ENCODE assay signal across 15 cellular contexts in the genomic region with DNA sequence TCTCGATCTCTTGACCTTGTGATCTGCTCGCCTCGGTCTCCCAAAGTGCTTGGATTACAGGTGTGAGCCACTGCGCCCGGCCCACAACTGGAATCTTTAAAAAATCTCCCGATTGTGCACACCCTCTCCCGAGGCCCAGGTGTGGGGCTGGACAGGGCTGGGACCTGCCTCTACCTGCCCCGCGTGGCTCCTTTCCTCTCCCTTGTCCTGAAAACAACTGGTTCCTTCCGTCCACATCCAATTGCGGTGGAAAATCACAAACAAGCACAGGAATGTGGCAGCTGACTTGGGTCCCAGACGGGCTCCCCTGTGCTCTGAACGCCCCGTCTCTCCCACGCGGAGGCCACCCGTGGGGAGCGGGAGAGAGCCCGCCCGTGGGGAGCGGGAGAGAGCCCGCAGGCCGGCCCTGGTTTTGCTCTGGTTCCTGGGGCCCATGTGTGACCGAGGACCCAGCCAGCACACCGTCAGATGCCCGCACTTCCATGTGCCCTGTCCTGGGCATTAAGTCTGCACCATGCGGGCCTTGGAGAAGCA. TPM values are rescaled to one million over a fixed set of nuclear protein-coding genes. Genes with fewer than 3 reads are reported as not detected.
DNase-seq lines count a peak whose midpoint lies in the region; ATAC-seq and TF ChIP-seq lines count a peak whose summit lies in the region.
"Had no signal": no experiment of that assay in that cellular context is flagged by ENCODE, and none has a peak within 500 bp of the region (broad histone marks: within the 10 kb centered on the region; RNA-seq: fewer than 3 reads in every experiment).

No MANE protein-coding gene starts in this region.

- H3K14ac ChIP-seq in trophoblast cell (ENCODE audit: low read length), result peak overlapping the region; percentile 94

- peaks cover 19% of the 10 kb centered on the region for H3K79me2 ChIP-seq in trophoblast cell (ENCODE audit: control insufficient read depth, insufficient read depth, low read length, poor library complexity)

- H2AFZ ChIP-seq in trophoblast cell (ENCODE audit: insufficient read depth, low read length, poor library complexity), result peak overlapping the region; percentile 70

- peak overlapping the region; percentile 10 for H4K12ac ChIP-seq in trophoblast cell (ENCODE audit: low read depth, low read length)

- H2AK5ac ChIP-seq in trophoblast cell (ENCODE audit: low read length), result peak overlapping the region; percentile 87

- peak overlapping the region; percentile 83 for H3K4me3 ChIP-seq in left ventricle myocardium inferior
- H3K4me3 ChIP-seq in right cardiac atrium (ENCODE audit: low read length), result no peak overlapping the region
- H3K4me3 ChIP-seq in trophoblast cell (ENCODE audit: low read depth, low read length), result no peak overlapping the region
- no peak overlapping the region for H3K4me3 ChIP-seq in A673 (ENCODE audit: low read depth, low read length, poor library complexity, severe bottlenecking)
- H3K4me3 ChIP-seq: GM12878 had no signal

- peak overlapping the region; percentile 88 for H2BK5ac ChIP-seq in trophoblast cell (ENCODE audit: low read depth, low read length, poor library complexity)

- peak overlapping the region; percentile 95 for H2BK12ac ChIP-seq in trophoblast cell (ENCODE audit: low read length)

- 78% methylated on average over 27 of the region's 27 CpGs for WGBS in right cardiac atrium
- WGBS in trophoblast cell (ENCODE audit: extremely low coverage, insufficient coverage, insufficient read length), result no CpG with 5 or more reads among the region's 27 CpGs

- H3K9me3 ChIP-seq in left ventricle myocardium inferior (replicated peaks), result no peaks in the 10 kb centered on the region
- H3K9me3 ChIP-seq in right cardiac atrium (ENCODE audit: control insufficient read depth, low read length), result no peaks in the 10 kb centered on the region
- H3K9me3 ChIP-seq in trophoblast cell (ENCODE audit: insufficient read depth, low read depth, low read length), result peaks cover 3% of the 10 kb centered on the region
- no peaks in the 10 kb centered on the region for H3K9me3 ChIP-seq in A673 (ENCODE audit: low read depth, low read length, poor library complexity, severe bottlenecking)

- H3K27ac ChIP-seq in left ventricle myocardium inferior (replicated peaks), result peak overlapping the region; percentile 98
- H3K27ac ChIP-seq in right cardiac atrium (ENCODE audit: low read length), result peak overlapping the region; percentile 98
- H3K27ac ChIP-seq in trophoblast cell (ENCODE audit: low read depth, low read length), result peak overlapping the region; percentile 95
- no peak overlapping the region for H3K27ac ChIP-seq in A673 (ENCODE audit: low read depth, low read length, poor library complexity, severe bottlenecking)

- TF ChIP-seq CTCF in left ventricle myocardium inferior (IDR thresholded peaks at IDR 0.05; ENCODE audit: borderline replicate concordance) (no peak), A673 (conservative IDR thresholded peaks at IDR 0.05; ENCODE audit: low read depth, low read length) (no peak)

- H3K79me1 ChIP-seq in trophoblast cell (ENCODE audit: low read length), result peaks cover 51% of the 10 kb centered on the region

- peak overlapping the region; percentile 89 for H3K18ac ChIP-seq in trophoblast cell (ENCODE audit: low read length)

- POLR2A ChIA-PET in A673 (lab: Charles Lee; ENCODE audit: low non-redundant PET), result no interaction called here

- no TSS peak for BruUV-seq in A673 (replicated peaks; lab: Mats Ljungman, UMichigan)

- peaks cover 83% of the 10 kb centered on the region for H3K4me1 ChIP-seq in left ventricle myocardium inferior
- H3K4me1 ChIP-seq in right cardiac atrium (ENCODE audit: control insufficient read depth, insufficient read depth, low read length), result peaks cover 8% of the 10 kb centered on the region
- H3K4me1 ChIP-seq in trophoblast cell (ENCODE audit: control insufficient read depth in 1 of 2, insufficient read depth in 2 of 2, low read length in 2 of 2), result peaks cover 72 to 74% of the 10 kb centered on the region in 2 experiments
- H3K4me1 ChIP-seq in A673 (ENCODE audit: insufficient read depth, low read length, poor library complexity, severe bottlenecking), result no peaks in the 10 kb centered on the region

- no peak overlapping the region for H3K23ac ChIP-seq in trophoblast cell (ENCODE audit: low read length)

- peak overlapping the region; percentile 84 for H3K4ac ChIP-seq in trophoblast cell (ENCODE audit: low read depth, low read length)

- peak overlapping the region; percentile 85 for H4K8ac ChIP-seq in trophoblast cell (ENCODE audit: low read depth, low read length)

- no peak overlapping the region for H3K9ac ChIP-seq in trophoblast cell (ENCODE audit: low read length)

- H3K4me2 ChIP-seq in trophoblast cell (ENCODE audit: low read length), result no peak overlapping the region

- DNase-seq in left ventricle myocardium inferior, result no peak
- no peak for DNase-seq in Right ventricle myocardium superior
- DNase-seq in right cardiac atrium, result peak in 1 of 3 donors; percentile 52
- DNase-seq in trophoblast cell, result peak; percentile 65 to 75
- DNase-seq in NCI-H2196 (lab: John Stamatoyannopoulos, UW; ENCODE audit: unreplicated experiment), result no peak
- no peak for DNase-seq in A673 (ENCODE audit: low spot score)
- no peak for DNase-seq in DMS 273 treated with DMSO at 0.1 percent for 48 hours (lab: John Stamatoyannopoulos, UW)
- DNase-seq: activated naive CD4-positive, alpha-beta T cell treated with Interleukin-2 at 50 U/mL for 16 hours; DND-41; foreskin melanocyte; kidney glomerular epithelial cell; NCI-H2171 treated with DMSO at 0.1 percent for 48 hours had no signal

- intact Hi-C loops in left ventricle myocardium inferior (cut with micrococcal nuclease) (no loop called here), Right ventricle myocardium superior (cut with DNase I) (no loop called here), right cardiac atrium (cut with DNase I) (no loop called here), A673 (cut with micrococcal nuclease; ENCODE audit: unreplicated experiment) (no loop called here)

- H3K27me3 ChIP-seq in left ventricle myocardium inferior (ENCODE audit: low read depth), result no peaks in the 10 kb centered on the region
- no peaks in the 10 kb centered on the region for H3K27me3 ChIP-seq in right cardiac atrium (ENCODE audit: control insufficient read depth, insufficient read depth)
- H3K27me3 ChIP-seq in trophoblast cell (ENCODE audit: insufficient read depth, low read length), result no peaks in the 10 kb centered on the region
- H3K27me3 ChIP-seq in A673 (replicated peaks; ENCODE audit: insufficient read depth, low read depth, low read length, poor library complexity), result no peaks in the 10 kb centered on the region

- H3K36me3 ChIP-seq in left ventricle myocardium inferior, result no peaks in the 10 kb centered on the region
- no peaks in the 10 kb centered on the region for H3K36me3 ChIP-seq in trophoblast cell (ENCODE audit: control insufficient read depth in 1 of 2, insufficient read depth in 2 of 2, low read length in 2 of 2)
- no peaks in the 10 kb centered on the region for H3K36me3 ChIP-seq in A673 (ENCODE audit: insufficient read depth, low read length, poor library complexity, severe bottlenecking)

- CTCF ChIA-PET in A673 (lab: Charles Lee), result no interaction called here

- peak overlapping the region; percentile 94 for H4K91ac ChIP-seq in trophoblast cell (ENCODE audit: low read depth, low read length)

- H2BK120ac ChIP-seq in trophoblast cell (ENCODE audit: insufficient read depth, low read length, poor library complexity), result peak overlapping the region; percentile 94

- ATAC-seq in Right ventricle myocardium superior (ENCODE audit: poor library complexity), result no peak
- ATAC-seq in right cardiac atrium, result no peak
- ATAC-seq in HG03571 (IDR thresholded peaks at IDR 0.05; ENCODE audit: unreplicated experiment), result no peak
- ATAC-seq: GM12878 had no signal

RNA-seq across cellular contexts. Expression of gene TMEM204, which starts 3.0 kb away (rescaled TPM):
- total RNA-seq in left ventricle myocardium inferior (27.1 TPM), Right ventricle myocardium superior (28.9 TPM), right cardiac atrium (10 to 100 TPM; 19.0 to 22.1 (median 20.9) TPM), A673 (2021) (not detected in 2 replicates)
- polyA plus RNA-seq in right cardiac atrium, result 32.2 TPM
- polyA plus RNA-seq in trophoblast cell (2013), result 9.6 and 10.8 TPM in 2 replicates

RNA-seq across cellular contexts. Expression of gene TELO2, which starts 37.3 kb away (rescaled TPM):
- total RNA-seq in left ventricle myocardium inferior (17.7 TPM), Right ventricle myocardium superior (18.8 TPM), right cardiac atrium (10 to 100 TPM; 21.2 to 29.2 (median 23.2) TPM), A673 (2021) (62.9 and 67.0 TPM in 2 replicates)
- polyA plus RNA-seq in right cardiac atrium, result 24.6 TPM
- polyA plus RNA-seq in trophoblast cell (2013), result 17.7 and 19.2 TPM in 2 replicates

RNA-seq across cellular contexts. Expression of gene PTX4, which starts 41.7 kb away (rescaled TPM):
- total RNA-seq in left ventricle myocardium inferior (not detected), Right ventricle myocardium superior (0.16 TPM), right cardiac atrium (under 1 TPM in 2 of 4 donors, not detected in 2; 0.18 to 0.28 TPM), A673 (2021) (not detected in 2 replicates)
- polyA plus RNA-seq in right cardiac atrium, result 0.09 TPM
- polyA plus RNA-seq in trophoblast cell (2013), result 0.04 TPM in 1 of 2 replicates, not detected in the other
- total RNA-seq: GM12878, pulmonary artery endothelial cell had no signal
- polyA plus RNA-seq: GM12878 had no signal

RNA-seq across cellular contexts. Expression of gene CLCN7, which starts 55.6 kb away (rescaled TPM):
- total RNA-seq in left ventricle myocardium inferior (45.3 TPM), Right ventricle myocardium superior (45.0 TPM), right cardiac atrium (10 to 100 TPM; 32.9 to 54.8 (median 49.0) TPM), A673 (2021) (82.2 and 89.3 TPM in 2 replicates)
- polyA plus RNA-seq in right cardiac atrium, result 35.7 TPM
- 41.9 and 46.1 TPM in 2 replicates for polyA plus RNA-seq in trophoblast cell (2013)

Comparison
In these comparisons a context has a peak if more than half of its experiments do, and no peak if none do; other contexts are left out.
1. DNase-seq: peak in trophoblast cell (2 of 2); none in left ventricle myocardium inferior (single experiment), Right ventricle myocardium superior (single experiment), NCI-H2196 (single experiment), A673 (single experiment) and DMS 273 treated with DMSO at 0.1 percent for 48 hours (single experiment).
2. RNA of gene TMEM204, which starts 3.0 kb away (total RNA-seq): 28.9 TPM in Right ventricle myocardium superior (single experiment), 27.1 TPM in left ventricle myocardium inferior (single experiment) and 19.0 to 22.1 TPM in right cardiac atrium; not detected in A673; every median in the first group is over 10 times any median in the second.